ENCODE assay signal across 8 cellular contexts in the genomic region with DNA sequence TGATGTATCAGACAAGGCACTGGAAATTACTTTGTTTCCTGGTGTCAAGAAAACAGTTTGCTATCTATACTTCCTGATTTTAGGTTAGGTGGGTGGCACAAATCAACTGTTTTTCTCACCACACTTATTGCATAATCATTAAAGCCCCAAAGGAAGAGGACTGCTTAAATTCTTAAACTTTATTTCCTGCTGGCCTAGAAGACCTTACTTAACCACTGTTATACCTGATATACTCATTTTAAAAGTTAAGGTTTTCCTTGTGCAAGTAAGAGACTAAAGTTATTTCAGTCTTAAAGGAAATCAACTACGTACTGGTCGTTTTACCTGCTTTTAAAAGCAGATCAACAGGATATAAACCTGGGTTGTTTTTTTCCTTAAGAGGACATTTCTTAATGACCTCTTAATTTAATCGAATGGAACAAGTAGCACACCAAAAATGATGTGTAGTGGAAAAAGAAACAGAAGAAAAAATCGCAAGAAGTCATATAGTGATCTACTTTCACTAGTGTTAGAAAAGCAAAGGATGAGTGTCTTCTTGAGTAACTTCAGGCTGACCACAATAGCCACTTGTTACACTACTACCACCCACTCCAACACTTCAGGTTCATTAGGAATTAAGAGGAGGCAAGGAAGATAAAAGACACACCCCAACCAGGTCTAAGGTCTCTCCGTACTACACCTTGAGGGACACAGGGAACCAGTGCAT. TPM values are rescaled to one million over a fixed set of nuclear protein-coding genes. Genes with fewer than 3 reads are reported as not detected.
DNase-seq lines count a peak whose midpoint lies in the region; ATAC-seq and TF ChIP-seq lines count a peak whose summit lies in the region.

No MANE protein-coding gene starts in this region.

- WGBS in lung, 2 donors = 1% methylated on average over 5 of the region's 5 CpGs
- WGBS in upper lobe of left lung, 2 donors = 0 to 1% methylated on average over 5 of the region's 5 CpGs

- H3K27ac ChIP-seq in lung (ENCODE audit: low read depth in 1 of 2, low read length in 1 of 2) (peak overlapping the region; percentile 95 to 97), upper lobe of left lung (peak overlapping the region; percentile 91 to 99 (median 94))

- H3K4me3 Mint-ChIP-seq in chondrocyte (ENCODE audit: unreplicated experiment) = peak overlapping the region; percentile 95

- TF ChIP-seq CTCF in chondrocyte (IDR thresholded peaks at IDR 0.05) = no peak
- no peak for TF ChIP-seq CTCF in lung (IDR thresholded peaks at IDR 0.05; ENCODE audit: control extremely low read depth, extremely low read depth)
- TF ChIP-seq CTCF in upper lobe of left lung (IDR thresholded peaks at IDR 0.05) = no peak

- peaks cover 3 to 12% of the 10 kb centered on the region in 2 donors for H3K4me1 ChIP-seq in lung (ENCODE audit: control insufficient read depth in 2 of 2, insufficient read depth in 2 of 2, low read length in 2 of 2)
- peaks cover 21 to 53% (median 31%) of the 10 kb centered on the region in 4 donors for H3K4me1 ChIP-seq in upper lobe of left lung

- TF ChIP-seq EP300 in upper lobe of left lung (IDR thresholded peaks at IDR 0.05) = no peak

- DNase-seq in NCI-H1417 (lab: John Stamatoyannopoulos, UW) (peak in 2 of 3 experiments; percentile 8 to 23), NCI-H1417 treated with DMSO at 0.1 percent for 48 hours (lab: John Stamatoyannopoulos, UW) (no peak), OCI-M1 (lab: John Stamatoyannopoulos, UW) (peak; percentile 82), chondrocyte (ENCODE audit: low spot score) (no peak), lung (ENCODE audit: low spot score) (no peak), upper lobe of left lung (no peak), NCI-H1048 (lab: John Stamatoyannopoulos, UW) (no peak)

- no peaks in the 10 kb centered on the region for H3K27me3 Mint-ChIP-seq in chondrocyte (ENCODE audit: low read depth)

- ATAC-seq in lung (ENCODE audit: insufficient read depth, low FRiP score) (peak; percentile 54), upper lobe of left lung (ENCODE audit: low FRiP score in 2 of 2) (peak; percentile 73 to 79), GM19397 (IDR thresholded peaks at IDR 0.05; ENCODE audit: unreplicated experiment) (no peak)

- H3K4me3 ChIP-seq in lung (peak overlapping the region; percentile 82), upper lobe of left lung (peak overlapping the region; percentile 62 to 96 (median 94))

- H3K27me3 ChIP-seq in lung (ENCODE audit: control insufficient read depth, insufficient read depth) = no peaks in the 10 kb centered on the region
- H3K27me3 ChIP-seq in upper lobe of left lung = no peaks in the 10 kb centered on the region

- TF ChIP-seq POLR2A in upper lobe of left lung (IDR thresholded peaks at IDR 0.05) = no peak

- peaks cover 2% of the 10 kb centered on the region for H3K36me3 Mint-ChIP-seq in chondrocyte (ENCODE audit: low read depth)

- H3K36me3 ChIP-seq in lung (ENCODE audit: control insufficient read depth in 2 of 2, insufficient read depth in 2 of 2, low read length in 2 of 2) = no peaks in the 10 kb centered on the region
- H3K36me3 ChIP-seq in upper lobe of left lung = no peaks in the 10 kb centered on the region

- H3K27ac Mint-ChIP-seq in chondrocyte (ENCODE audit: unreplicated experiment) = peak overlapping the region; percentile 98

- H3K9me3 Mint-ChIP-seq in chondrocyte (ENCODE audit: low read depth) = no peaks in the 10 kb centered on the region

- H3K9me3 ChIP-seq in lung (ENCODE audit: control insufficient read depth in 2 of 2, insufficient read depth in 1 of 2, low read length in 1 of 2) = no peaks in the 10 kb centered on the region
- no peaks in the 10 kb centered on the region for H3K9me3 ChIP-seq in upper lobe of left lung

- peaks cover 48% of the 10 kb centered on the region for H3K4me1 Mint-ChIP-seq in chondrocyte (ENCODE audit: low read depth)

RNA-seq across cellular contexts. Expression of gene CLINT1, which starts 1.0 kb away (rescaled TPM):
- total RNA-seq in chondrocyte (72.4 to 75.5 TPM (median 73.8 TPM) in 3 replicates), lung (100 to 1,000 TPM in 1 of 2 donors, 10 to 100 TPM in 1; 70.7 to 171 TPM), upper lobe of left lung (100 to 1,000 TPM in 4 of 6 donors, 10 to 100 TPM in 2; 66.2 to 211 (median 123) TPM)
- 10 to 100 TPM; 39.7 to 61.7 TPM for polyA plus RNA-seq in lung

Comparison
In these comparisons a context has a peak if more than half of its experiments do, and no peak if none do; other contexts are left out.
1. DNase-seq: peak in NCI-H1417 (2 of 3) and OCI-M1 (single experiment); none in NCI-H1417 treated with DMSO at 0.1 percent for 48 hours (single experiment), chondrocyte (single experiment), lung (single experiment), upper lobe of left lung (0 of 2) and NCI-H1048 (single experiment).